ENCODE assay signal across 8 cellular contexts in genomic region chr15:64775551-64776401, GRCh38. TPM values are rescaled to one million over a fixed set of nuclear protein-coding genes. Genes with fewer than 3 reads are reported as not detected.
A peak's percentile ranks its signal among the peaks of the same experiment; 100 is the strongest.
DNase-seq lines count a peak whose midpoint lies in the region; TF ChIP-seq lines count a peak whose summit lies in the region.

Gene RBPMS2, minus strand, starts transcription at chr15:64775589. Its CDS starts 270 bp downstream, at chr15:64775319.

- H3K27me3 Mint-ChIP-seq in activated naive CD4-positive, alpha-beta T cell treated with anti-CD3 and anti-CD28 coated beads, Interleukin-2, amount 50 U/mL, for 24 hours = peaks cover 22% of the 10 kb centered on the region

- H3K4me1 ChIP-seq in iPS-18a (ENCODE audit: control insufficient read depth, low read depth, low read length) = peaks cover 32% of the 10 kb centered on the region
- H3K4me1 ChIP-seq in spleen = peaks cover 0 to 28% (median 14%) of the 10 kb centered on the region in 6 donors

- no peak within 1 kb of the TSS for H3K27ac Mint-ChIP-seq in activated naive CD4-positive, alpha-beta T cell treated with anti-CD3 and anti-CD28 coated beads, Interleukin-2, amount 50 U/mL, for 24 hours

- no peaks in the 10 kb centered on the region for H3K4me1 Mint-ChIP-seq in activated naive CD4-positive, alpha-beta T cell treated with anti-CD3 and anti-CD28 coated beads, Interleukin-2, amount 50 U/mL, for 24 hours

- H3K36me3 ChIP-seq in iPS-18a (ENCODE audit: control insufficient read depth, low read depth, low read length) = no peaks in the 10 kb centered on the region
- H3K36me3 ChIP-seq in spleen = no peaks in the 10 kb centered on the region

- peak within 1 kb of the TSS; percentile 71 for H3K9ac ChIP-seq in iPS-18a (ENCODE audit: low read length)

- TF ChIP-seq CTCF in spleen (IDR thresholded peaks at IDR 0.05 in 8 of 11, conservative IDR thresholded peaks at IDR 0.05 in 3 of 11) = no peak

- WGBS in spleen, 5 donors = 1 to 6% (median 2%) methylated on average over 33 to 64 of the region's 90 CpGs

- H3K4me3 Mint-ChIP-seq in activated naive CD4-positive, alpha-beta T cell treated with anti-CD3 and anti-CD28 coated beads, Interleukin-2, amount 50 U/mL, for 24 hours = peak within 1 kb of the TSS; percentile 78

- no peak for TF ChIP-seq POLR2A in spleen (IDR thresholded peaks at IDR 0.05)

- H3K9me3 ChIP-seq in iPS-18a (ENCODE audit: control insufficient read depth, low read depth, low read length) = no peaks in the 10 kb centered on the region
- H3K9me3 ChIP-seq in spleen = no peaks in the 10 kb centered on the region

- no peaks in the 10 kb centered on the region for H3K36me3 Mint-ChIP-seq in activated naive CD4-positive, alpha-beta T cell treated with anti-CD3 and anti-CD28 coated beads, Interleukin-2, amount 50 U/mL, for 24 hours

- H3K4me3 ChIP-seq in iPS-18a (ENCODE audit: low read length) (peak within 1 kb of the TSS; percentile 82), spleen (peak within 1 kb of the TSS; percentile 38 to 76 (median 60))

- intact Hi-C loops in spleen (cut with DNase I; ENCODE audit: low total_unique reads) = no loop called here

- no peaks in the 10 kb centered on the region for H3K9me3 Mint-ChIP-seq in activated naive CD4-positive, alpha-beta T cell treated with anti-CD3 and anti-CD28 coated beads, Interleukin-2, amount 50 U/mL, for 24 hours

- H3K27me3 ChIP-seq in iPS-18a (ENCODE audit: control insufficient read depth, insufficient read depth, low read length) (peaks cover 10% of the 10 kb centered on the region), spleen (replicated peaks in 1 of 7) (peaks cover 0 to 49% (median 14%) of the 10 kb centered on the region in 7 donors)

- H3K27ac ChIP-seq in iPS-18a (ENCODE audit: low read length) (peak within 1 kb of the TSS; percentile 52), spleen (peak within 1 kb of the TSS in 7 of 8 donors; percentile 22 to 80 (median 74))

- DNase-seq in activated CD4-positive, alpha-beta T cell treated with anti-CD3 and anti-CD28 coated beads for 48 hours = peak; percentile 11
- DNase-seq in activated CD4-positive, alpha-beta T cell treated with anti-CD3 and anti-CD28 coated beads, Interleukin-2, amount 50 U/mL, for 1 hour = no peak
- DNase-seq in spleen = no peak
- no peak for DNase-seq in kidney glomerular epithelial cell (lab: John Stamatoyannopoulos, UW)
- no peak for DNase-seq in hippocampal formation (lab: John Stamatoyannopoulos, UW)
- no peak for DNase-seq in KG1 (lab: John Stamatoyannopoulos, UW)

RNA-seq across cellular contexts. Expression of gene RBPMS2, which starts in this region (rescaled TPM):
- total RNA-seq in spleen = 1 to 10 TPM; 1.2 to 6.0 (median 3.3) TPM
- 1 to 10 TPM; 1.0 to 3.0 (median 1.2) TPM for polyA plus RNA-seq in spleen
